1 cellular context compared by ENCODE assay signal in genomic region chr15:65337436-65338070, GRCh38.
TF ChIP-seq lines count a peak whose summit lies in the region.

No MANE protein-coding gene starts in this region.

TF ChIP-seq in HepG2, 621 proteins besides CTCF, POLR2A, EP300 and RAD21:
- TF ChIP-seq AGO2 (optimal IDR thresholded peaks at IDR 0.05; ENCODE audit: low read depth, low read length) (peak; percentile 45), AHDC1 (CRISPR knock-in tag; IDR thresholded peaks at IDR 0.05; ENCODE audit: borderline replicate concordance) (no peak), ZNF263 (CRISPR knock-in tag; IDR thresholded peaks at IDR 0.05) (peak; percentile 49; the same call in 1 of the 2 replicates), ZNF816 (CRISPR knock-in tag; IDR thresholded peaks at IDR 0.05; ENCODE audit: borderline replicate concordance) (no peak), PBX3 (CRISPR knock-in tag; IDR thresholded peaks at IDR 0.05; ENCODE audit: borderline replicate concordance) (no peak), ZNF335 (CRISPR knock-in tag; IDR thresholded peaks at IDR 0.05) (no peak), FOXO1 (CRISPR knock-in tag; IDR thresholded peaks at IDR 0.05) (no peak)
TF ChIP-seq in HepG2: peak in this region for 2.
